In genomic region chr1:201481761-201482493, GRCh38 we compare ENCODE assay signal across 8 cellular contexts. TPM values are rescaled to one million over a fixed set of nuclear protein-coding genes. Genes with fewer than 3 reads are reported as not detected.
DNase-seq lines count a peak whose midpoint lies in the region; ATAC-seq and TF ChIP-seq lines count a peak whose summit lies in the region.

No MANE protein-coding gene starts in this region.

- H3K9me3 ChIP-seq in adipocyte (ENCODE audit: control insufficient read depth, low read length): no peaks in the 10 kb centered on the region
- H3K9me3 ChIP-seq in left ventricle myocardium inferior (replicated peaks): no peaks in the 10 kb centered on the region
- H3K9me3 ChIP-seq in psoas muscle: no peaks in the 10 kb centered on the region

- H3K36me3 ChIP-seq in adipocyte (ENCODE audit: control insufficient read depth, insufficient read depth, low read length, severe bottlenecking): peaks cover 25% of the 10 kb centered on the region
- H3K36me3 ChIP-seq in left ventricle myocardium inferior: peaks cover 31% of the 10 kb centered on the region
- peaks cover 0 to 19% of the 10 kb centered on the region in 2 donors for H3K36me3 ChIP-seq in psoas muscle (ENCODE audit: insufficient read depth in 1 of 2, low read depth in 1 of 2)

- H3K27me3 Mint-ChIP-seq in T-cell: peaks cover 10% of the 10 kb centered on the region in 2 donors

- peak overlapping the region; percentile 65 to 86 (median 73) for H3K4me3 Mint-ChIP-seq in T-cell

- H3K4me3 ChIP-seq in adipocyte (ENCODE audit: low read length): peak overlapping the region; percentile 50
- peak overlapping the region; percentile 54 for H3K4me3 ChIP-seq in left ventricle myocardium inferior
- peak overlapping the region; percentile 51 for H3K4me3 ChIP-seq in psoas muscle

- H3K27ac ChIP-seq in left ventricle myocardium inferior (replicated peaks) (peak overlapping the region; percentile 73), psoas muscle (peak overlapping the region; percentile 83)

- no peaks in the 10 kb centered on the region for H3K27me3 ChIP-seq in adipocyte (replicated peaks; ENCODE audit: control insufficient read depth, insufficient read depth, low read length)
- no peaks in the 10 kb centered on the region for H3K27me3 ChIP-seq in left ventricle myocardium inferior (ENCODE audit: low read depth)
- no peaks in the 10 kb centered on the region for H3K27me3 ChIP-seq in psoas muscle (ENCODE audit: insufficient read depth in 3 of 3, low read length in 2 of 3)

- H3K9me3 Mint-ChIP-seq in T-cell: no peaks in the 10 kb centered on the region

- CTCF ChIA-PET in T-cell (lab: Charles Lee): interaction anchor here (0.6 to 5.4 kb wide), 13 partner anchors 9 to 47 kb away, joined by 3 to 83 read pairs (median 4); partner anchors contain the start of gene CSRP1 (in 1 of the 2)

- peaks cover 13% of the 10 kb centered on the region for H3K36me3 Mint-ChIP-seq in T-cell

- DNase-seq in NCI-H1048 (lab: John Stamatoyannopoulos, UW): peak; percentile 53
- DNase-seq in T-cell: peak; percentile 51 to 81 (median 72)
- peak; percentile 87 for DNase-seq in adipocyte (ENCODE audit: low read depth)
- peak; percentile 86 for DNase-seq in left ventricle myocardium inferior
- DNase-seq in psoas muscle: peak; percentile 87 to 92
- DNase-seq in ureter (ENCODE audit: low spot score): peak; percentile 91

- WGBS in psoas muscle, 3 donors: 12 to 25% (median 17%) methylated on average over 34 to 35 of the region's 35 CpGs

- peak overlapping the region; percentile 54 for H3K9ac ChIP-seq in adipocyte (ENCODE audit: low read length)

- H3K4me1 Mint-ChIP-seq in T-cell: peaks cover 19 to 25% (median 20%) of the 10 kb centered on the region in 3 donors

- H3K27ac Mint-ChIP-seq in T-cell: no peak overlapping the region

- H3K4me1 ChIP-seq in adipocyte (ENCODE audit: control insufficient read depth, insufficient read depth, low read length): peaks cover 16% of the 10 kb centered on the region
- peaks cover 44% of the 10 kb centered on the region for H3K4me1 ChIP-seq in left ventricle myocardium inferior
- peaks cover 23% of the 10 kb centered on the region for H3K4me1 ChIP-seq in psoas muscle

- intact Hi-C loops in left ventricle myocardium inferior (cut with micrococcal nuclease) (loop anchor here (2.0 kb wide), 1 partner anchor 31 kb away; no protein-coding TSS in a partner anchor), psoas muscle (cut with DNase I) (loop anchor here (1.0 to 5.0 kb wide), 5 partner anchors 25 to 35 kb away; no protein-coding TSS in a partner anchor)

- POLR2A ChIA-PET in T-cell (lab: Charles Lee): interaction anchor here in 1 of 2 donors (0.7 kb wide), 1 partner anchor 9 kb away, joined by 4 read pairs; no protein-coding TSS in a partner anchor

- TF ChIP-seq CTCF in GM12872 (IDR thresholded peaks at IDR 0.05; ENCODE audit: insufficient read depth, low read depth, low read length): peak; percentile 92
- peak; percentile 93 for TF ChIP-seq CTCF in left ventricle myocardium inferior (IDR thresholded peaks at IDR 0.05; ENCODE audit: borderline replicate concordance)
- peak; percentile 82 for TF ChIP-seq CTCF in psoas muscle (IDR thresholded peaks at IDR 0.05)

- peak; percentile 78 for ATAC-seq in HG02610 (IDR thresholded peaks at IDR 0.05; ENCODE audit: unreplicated experiment)
- peak; percentile 83 to 86 (median 85) for ATAC-seq in T-cell (replicated peaks in 1 of 4)
- ATAC-seq in psoas muscle: peak; percentile 67 to 77 (median 74)

RNA-seq across cellular contexts. Expression of gene PHLDA3, which starts 12.9 kb away (rescaled TPM):
- 1 to 10 TPM in 4 of 5 donors, under 1 TPM in 1; 0.83 to 5.8 (median 3.6) TPM for total RNA-seq in T-cell
- 21.1 TPM for total RNA-seq in left ventricle myocardium inferior
- 100 to 1,000 TPM in 1 of 4 donors, 10 to 100 TPM in 3; 41.8 to 116 (median 78.9) TPM for total RNA-seq in psoas muscle
- polyA plus RNA-seq in psoas muscle: 10 to 100 TPM; 42.3 to 62.4 (median 55.1) TPM
- 75.4 TPM for total RNA-seq in ureter

RNA-seq across cellular contexts. Expression of gene CSRP1, which starts 25.0 kb away (rescaled TPM):
- total RNA-seq in T-cell (10 to 100 TPM; 35.0 to 47.2 (median 36.8) TPM), left ventricle myocardium inferior (41.0 TPM), psoas muscle (10 to 100 TPM; 14.7 to 27.7 (median 24.3) TPM), ureter (545 TPM)
- polyA plus RNA-seq in psoas muscle: 10 to 100 TPM; 21.1 to 26.4 (median 23.2) TPM

RNA-seq across cellular contexts. Expression of gene NAV1, which starts 57.0 kb away (rescaled TPM):
- total RNA-seq in T-cell (1 to 10 TPM; 2.8 to 6.9 (median 4.7) TPM), left ventricle myocardium inferior (74.8 TPM), psoas muscle (10 to 100 TPM in 3 of 4 donors, 1 to 10 TPM in 1; 8.4 to 13.3 (median 11.3) TPM), ureter (49.3 TPM)
- polyA plus RNA-seq in psoas muscle: 1 to 10 TPM; 1.8 to 3.1 (median 1.8) TPM

Comparison
In these comparisons a context has a peak if more than half of its experiments do, and no peak if none do; other contexts are left out.
1. Peak in every context shown above with its lines: DNase-seq, ATAC-seq, H3K4me3 ChIP-seq and H3K27ac ChIP-seq.
2. RNA of gene CSRP1, which starts 25.0 kb away (total RNA-seq): 545 TPM in ureter (single experiment); 41.0 TPM in left ventricle myocardium inferior (single experiment), 35.0 to 47.2 TPM in T-cell and 14.7 to 27.7 TPM in psoas muscle; every median in the first group is over 10 times any median in the second.